ENCODE assay signal across 1 cellular context in genomic region chr4:52883707-52884669, GRCh38.
TF ChIP-seq lines count a peak whose summit lies in the region.

No MANE protein-coding gene starts in this region.

TF ChIP-seq in GM12878, 131 proteins besides CTCF, POLR2A, EP300 and RAD21:
- TF ChIP-seq ZNF207 (IDR thresholded peaks at IDR 0.05; ENCODE audit: borderline replicate concordance) (no peak), BRCA1 (IDR thresholded peaks at IDR 0.05; ENCODE audit: low read depth, low read length) (no peak), IKZF1 (conservative IDR thresholded peaks at IDR 0.05) (no peak), EZH2 (IDR thresholded peaks at IDR 0.05; ENCODE audit: borderline replicate concordance, control insufficient read depth, low read depth, low read length) (no peak), EGR1 (IDR thresholded peaks at IDR 0.05; ENCODE audit: borderline replicate concordance in 1 of 2, low read depth in 2 of 2, low read length in 2 of 2) (no peak), ZBED1 (IDR thresholded peaks at IDR 0.05; ENCODE audit: borderline replicate concordance) (no peak)
